18 cellular contexts compared by ENCODE assay signal in the genomic region with DNA sequence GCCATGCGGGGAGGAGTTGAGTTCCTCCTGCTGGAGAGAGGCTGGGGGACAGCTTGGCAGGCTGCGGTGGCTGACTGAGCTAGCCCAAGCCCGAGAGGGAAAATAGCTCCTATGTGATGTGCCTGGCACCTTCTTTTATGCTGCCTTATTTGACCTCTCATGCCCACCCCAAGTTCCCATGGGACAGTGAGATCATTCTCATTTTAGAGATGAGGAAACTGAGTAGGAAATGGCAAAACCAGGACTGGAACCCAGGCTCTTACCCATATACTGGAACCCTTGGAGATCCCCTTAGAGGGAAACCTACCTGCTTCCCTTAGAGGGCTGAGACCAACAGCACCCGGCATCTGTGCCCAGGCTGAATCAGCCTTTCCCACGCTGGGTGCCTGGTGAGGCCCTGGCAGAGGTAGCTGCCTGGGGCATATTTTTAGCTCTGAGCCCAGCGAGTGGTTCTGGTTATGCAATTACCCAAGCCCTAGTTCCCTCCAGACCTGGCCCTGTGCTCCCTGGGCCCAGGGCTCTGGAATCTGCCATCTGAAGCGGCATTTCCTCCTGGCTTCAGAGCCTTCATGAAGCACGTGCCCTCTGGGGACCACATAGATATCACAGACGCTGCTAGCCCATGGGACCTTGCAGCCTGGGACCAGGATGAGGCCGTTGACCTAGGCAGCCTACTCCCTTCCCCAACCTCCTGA. TPM values are rescaled to one million over a fixed set of nuclear protein-coding genes. Genes with fewer than 3 reads are reported as not detected.
DNase-seq lines count a peak whose midpoint lies in the region; ATAC-seq, FAIRE-seq and TF ChIP-seq lines count a peak whose summit lies in the region.
"Had no signal": no experiment of that assay in that cellular context is flagged by ENCODE, and none has a peak within 500 bp of the region (broad histone marks: within the 10 kb centered on the region; RNA-seq: fewer than 3 reads in every experiment).

No MANE protein-coding gene starts in this region.

- peak overlapping the region in 9 of 11 experiments; percentile 12 to 68 (median 34); a peak in 14 of 22 replicates for H3K9ac ChIP-seq in BLaER1 treated with 17β-estradiol and CSF1 and Interleukin-3, amounts not matched to agents 10 nM and 100 nM
- no peak overlapping the region for H3K9ac ChIP-seq in kidney (ENCODE audit: low read length in 2 of 2)

- H3K4me1 ChIP-seq in BLaER1 treated with 17β-estradiol and CSF1 and Interleukin-3, amounts not matched to agents 10 nM and 100 nM, result peaks cover 45 to 80% (median 75%) of the 10 kb centered on the region in 10 experiments
- H3K4me1 ChIP-seq in body of pancreas (peaks cover 74% of the 10 kb centered on the region), kidney (ENCODE audit: control insufficient read depth in 1 of 2, insufficient read depth in 1 of 2, low read depth in 1 of 2, low read length in 2 of 2) (peaks cover 51 to 62% of the 10 kb centered on the region in 2 donors), esophagus squamous epithelium (peaks cover 7 to 75% (median 31%) of the 10 kb centered on the region in 3 donors)
- H3K4me1 ChIP-seq: thyroid gland had no signal

- no peaks in the 10 kb centered on the region for H3K9me3 ChIP-seq in BLaER1 treated with 17β-estradiol and CSF1 and Interleukin-3, amounts not matched to agents 10 nM and 100 nM (replicated peaks in 1 of 11)
- no peaks in the 10 kb centered on the region for H3K9me3 ChIP-seq in body of pancreas
- H3K9me3 ChIP-seq in kidney (ENCODE audit: control insufficient read depth in 1 of 2, low read length in 2 of 2), result no peaks in the 10 kb centered on the region
- no peaks in the 10 kb centered on the region for H3K9me3 ChIP-seq in esophagus squamous epithelium
- H3K9me3 ChIP-seq: mucosa of descending colon, thyroid gland had no signal

- FAIRE-seq in kidney (lab: Jason Lieb, UNC), result no peak
- FAIRE-seq: D721Med had no signal

- TF ChIP-seq POLR2A in body of pancreas (IDR thresholded peaks at IDR 0.05), result no peak
- TF ChIP-seq POLR2A in esophagus squamous epithelium (IDR thresholded peaks at IDR 0.05), result no peak

- 51 to 58% methylated on average over 7 to 10 of the region's 10 CpGs for WGBS in body of pancreas, 2 donors
- WGBS in esophagus squamous epithelium, 2 donors, result 57 to 64% methylated on average over 6 to 9 of the region's 10 CpGs

- intact Hi-C loops in body of pancreas (cut with DNase I) (no loop called here), kidney (cut with DNase I) (no loop called here), sciatic nerve (cut with DNase I) (no loop called here), esophagus squamous epithelium (cut with DNase I) (no loop called here)

- H4K20me1 ChIP-seq in BLaER1 treated with 17β-estradiol and CSF1 and Interleukin-3, amounts not matched to agents 10 nM and 100 nM, result peaks cover 0 to 94% (median 52%) of the 10 kb centered on the region in 11 experiments; a peak in 17 of 22 replicates

- H3K4me2 ChIP-seq in BLaER1 treated with 17β-estradiol and CSF1 and Interleukin-3, amounts not matched to agents 10 nM and 100 nM, result peak overlapping the region; percentile 65 to 98 (median 91)

- H3K27ac Mint-ChIP-seq in activated naive CD8-positive, alpha-beta T cell treated with anti-CD3 and anti-CD28 coated beads, Interleukin-2, amount 50 U/mL, for 24 hours, result no peak overlapping the region
- H3K27ac Mint-ChIP-seq: immature natural killer cell had no signal

- no peaks in the 10 kb centered on the region for H3K4me1 Mint-ChIP-seq in activated naive CD8-positive, alpha-beta T cell treated with anti-CD3 and anti-CD28 coated beads, Interleukin-2, amount 50 U/mL, for 24 hours
- H3K4me1 Mint-ChIP-seq: immature natural killer cell had no signal

- H3K4me3 Mint-ChIP-seq in activated naive CD8-positive, alpha-beta T cell treated with anti-CD3 and anti-CD28 coated beads, Interleukin-2, amount 50 U/mL, for 24 hours, result no peak overlapping the region
- H3K4me3 Mint-ChIP-seq: immature natural killer cell had no signal

- no peaks in the 10 kb centered on the region for H3K27me3 Mint-ChIP-seq in activated naive CD8-positive, alpha-beta T cell treated with anti-CD3 and anti-CD28 coated beads, Interleukin-2, amount 50 U/mL, for 24 hours

- no peaks in the 10 kb centered on the region for H3K9me3 Mint-ChIP-seq in activated naive CD8-positive, alpha-beta T cell treated with anti-CD3 and anti-CD28 coated beads, Interleukin-2, amount 50 U/mL, for 24 hours
- H3K9me3 Mint-ChIP-seq: immature natural killer cell had no signal

- peak overlapping the region in 8 of 10 experiments; percentile 7 to 39 (median 24); a peak in 11 of 20 replicates for H3K4me3 ChIP-seq in BLaER1 treated with 17β-estradiol and CSF1 and Interleukin-3, amounts not matched to agents 10 nM and 100 nM
- H3K4me3 ChIP-seq in body of pancreas, result no peak overlapping the region
- no peak overlapping the region for H3K4me3 ChIP-seq in kidney (ENCODE audit: low read length in 2 of 2)
- no peak overlapping the region for H3K4me3 ChIP-seq in esophagus squamous epithelium
- H3K4me3 ChIP-seq: mucosa of descending colon, thyroid gland had no signal

- H3K36me3 Mint-ChIP-seq in activated naive CD8-positive, alpha-beta T cell treated with anti-CD3 and anti-CD28 coated beads, Interleukin-2, amount 50 U/mL, for 24 hours (ENCODE audit: low read depth), result no peaks in the 10 kb centered on the region
- H3K36me3 Mint-ChIP-seq: immature natural killer cell had no signal

- peak overlapping the region in 9 of 11 experiments; percentile 6 to 81 (median 54); a peak in 18 of 22 replicates for H3K27ac ChIP-seq in BLaER1 treated with 17β-estradiol and CSF1 and Interleukin-3, amounts not matched to agents 10 nM and 100 nM
- H3K27ac ChIP-seq in body of pancreas (no peak overlapping the region), kidney (ENCODE audit: low read depth in 2 of 2, low read length in 2 of 2) (peak overlapping the region; percentile 26 to 63), esophagus squamous epithelium (peak overlapping the region in 2 of 4 donors; percentile 25 to 46)
- H3K27ac ChIP-seq: thyroid gland had no signal

- DNase-seq in body of pancreas, result peak; percentile 36 to 79 (median 54)
- peak; percentile 36 for DNase-seq in kidney
- no peak for DNase-seq in sciatic nerve (ENCODE audit: low spot score)
- no peak for DNase-seq in esophagus squamous epithelium (lab: John Stamatoyannopoulos, UW)
- no peak for DNase-seq in ureter (ENCODE audit: low spot score)
- no peak for DNase-seq in activated naive CD8-positive, alpha-beta T cell treated with anti-CD3 and anti-CD28 coated beads, Interleukin-2, amount 50 U/mL, for 24 hours
- DNase-seq in NCI-H1417 (lab: John Stamatoyannopoulos, UW), result no peak
- DNase-seq: activated CD4-positive, alpha-beta T cell treated with anti-CD3 and anti-CD28 coated beads for 1 hour; activated naive CD4-positive, alpha-beta T cell treated with anti-CD3 and anti-CD28 coated beads, Interleukin-2, amount 50 U/mL, for 16 hours; immature natural killer cell; mucosa of descending colon; NCI-H2029; NCI-H748 treated with DMSO at 0.1 percent for 48 hours; stimulated activated CD4-positive, alpha-beta T cell treated with anti-CD3 and anti-CD28 coated beads, Interleukin-2, amount 100 ng/mL, for 24 hours; stimulated activated CD8-positive, alpha-beta memory T cell treated with anti-CD3 and anti-CD28 coated beads, Interleukin-4, amount 100 ng/mL, for 48 hours; thyroid gland had no signal

- no peaks in the 10 kb centered on the region for H3K27me3 ChIP-seq in BLaER1 treated with 17β-estradiol and CSF1 and Interleukin-3, amounts not matched to agents 10 nM and 100 nM
- H3K27me3 ChIP-seq in body of pancreas, result no peaks in the 10 kb centered on the region
- no peaks in the 10 kb centered on the region for H3K27me3 ChIP-seq in esophagus squamous epithelium
- H3K27me3 ChIP-seq: thyroid gland had no signal

- TF ChIP-seq CTCF in body of pancreas (IDR thresholded peaks at IDR 0.05), result no peak
- no peak for TF ChIP-seq CTCF in kidney (IDR thresholded peaks at IDR 0.05; ENCODE audit: borderline replicate concordance, extremely low read depth, insufficient read depth)
- no peak for TF ChIP-seq CTCF in esophagus squamous epithelium (IDR thresholded peaks at IDR 0.05)

- H3K36me3 ChIP-seq in BLaER1 treated with 17β-estradiol and CSF1 and Interleukin-3, amounts not matched to agents 10 nM and 100 nM, result peaks cover 10 to 61% (median 33%) of the 10 kb centered on the region in 11 experiments; a peak in 19 of 22 replicates
- H3K36me3 ChIP-seq in body of pancreas (replicated peaks in 1 of 2; ENCODE audit: insufficient read depth in 1 of 2, low read depth in 2 of 2), result no peaks in the 10 kb centered on the region
- no peaks in the 10 kb centered on the region for H3K36me3 ChIP-seq in kidney (ENCODE audit: control insufficient read depth in 1 of 2, insufficient read depth in 2 of 2, low read length in 2 of 2)
- H3K36me3 ChIP-seq in esophagus squamous epithelium, result no peaks in the 10 kb centered on the region
- H3K36me3 ChIP-seq: thyroid gland had no signal

- peak; percentile 14 for ATAC-seq in body of pancreas
- ATAC-seq in sciatic nerve, result peak; percentile 18
- no peak for ATAC-seq in activated naive CD8-positive, alpha-beta T cell treated with anti-CD3 and anti-CD28 coated beads, Interleukin-2, amount 50 U/mL, for 24 hours
- ATAC-seq: mucosa of descending colon had no signal

RNA-seq across cellular contexts. Expression of a gene that starts 23.6 kb away (rescaled TPM):
- 10 to 100 TPM; 24.1 to 58.0 TPM for total RNA-seq in body of pancreas
- 45.6 TPM for total RNA-seq in kidney
- 13.6 TPM for polyA plus RNA-seq in kidney (ENCODE audit: insufficient read depth, low read depth, low replicate concordance)
- total RNA-seq in sciatic nerve, result 42.4 TPM
- 10 to 100 TPM in 2 of 4 donors, 1 to 10 TPM in 2; 7.5 to 34.0 (median 12.0) TPM for total RNA-seq in esophagus squamous epithelium
- 59.2 TPM for total RNA-seq in ureter
- polyA plus RNA-seq: immature natural killer cell had no signal

Comparison
In these comparisons a context has a peak if more than half of its experiments do, and no peak if none do; other contexts are left out.
1. H3K27ac ChIP-seq: peak in BLaER1 treated with 17β-estradiol and CSF1 and Interleukin-3, amounts not matched to agents 10 nM and 100 nM (9 of 11) and kidney (2 of 2); none in body of pancreas (0 of 4).
2. H3K4me3 ChIP-seq: peak in BLaER1 treated with 17β-estradiol and CSF1 and Interleukin-3, amounts not matched to agents 10 nM and 100 nM (8 of 10); none in body of pancreas (0 of 2), kidney (0 of 2) and esophagus squamous epithelium (0 of 4).
3. H3K9ac ChIP-seq: peak in BLaER1 treated with 17β-estradiol and CSF1 and Interleukin-3, amounts not matched to agents 10 nM and 100 nM (9 of 11); none in kidney (0 of 2).
4. DNase-seq: peak in body of pancreas (4 of 4) and kidney (single experiment); none in sciatic nerve (single experiment), esophagus squamous epithelium (single experiment), ureter (single experiment), activated naive CD8-positive, alpha-beta T cell treated with anti-CD3 and anti-CD28 coated beads, Interleukin-2, amount 50 U/mL, for 24 hours (single experiment) and NCI-H1417 (0 of 3).